ENCODE assay signal across 8 cellular contexts in genomic region chr22:37804886-37805857, GRCh38. TPM values are rescaled to one million over a fixed set of nuclear protein-coding genes. Genes with fewer than 3 reads are reported as not detected.
DNase-seq lines count a peak whose midpoint lies in the region; ATAC-seq and TF ChIP-seq lines count a peak whose summit lies in the region.

No MANE protein-coding gene starts in this region.

- no peaks in the 10 kb centered on the region for H3K36me3 Mint-ChIP-seq in WTC11

- ATAC-seq in WTC11 (peak; percentile 1; the same call in 1 of the 2 replicates), HG02571 (IDR thresholded peaks at IDR 0.05; ENCODE audit: unreplicated experiment) (no peak), GM19328 (IDR thresholded peaks at IDR 0.05; ENCODE audit: unreplicated experiment) (no peak)

- H3K27ac Mint-ChIP-seq in WTC11 = peak overlapping the region; percentile 12; the same call in 1 of the 2 replicates

- peak overlapping the region; percentile 84 for H3K4me3 Mint-ChIP-seq in WTC11

- DNase-seq in EL = peak; percentile 88
- DNase-seq in NCI-H1694 (lab: John Stamatoyannopoulos, UW) = peak; percentile 62
- peak; percentile 85 for DNase-seq in WTC11 (ENCODE audit: low spot score)
- peak; percentile 85 to 89 for DNase-seq in cardiac fibroblast (ENCODE audit: low read depth in 2 of 2)
- peak; percentile 83 for DNase-seq in iPS-NIHi11 (ENCODE audit: low spot score)
- DNase-seq in skeletal muscle cell (ENCODE audit: low read depth) = no peak

- peak overlapping the region; percentile 45 to 78 for H3K4me3 ChIP-seq in cardiac fibroblast (replicated peaks in 1 of 2; ENCODE audit: low read depth in 2 of 2, low read length in 2 of 2)
- peak overlapping the region; percentile 75 for H3K4me3 ChIP-seq in skeletal muscle cell (ENCODE audit: low read depth, low read length)

- no peak for TF ChIP-seq CTCF in WTC11 (IDR thresholded peaks at IDR 0.05)
- TF ChIP-seq CTCF in cardiac fibroblast (IDR thresholded peaks at IDR 0.05; ENCODE audit: low read depth, low read length) = no peak

- POLR2A ChIA-PET in WTC11 (lab: Charles Lee) = interaction anchor here (0.6 to 1.6 kb wide), 5 partner anchors 13 to 130 kb away, joined by 3 to 6 read pairs (median 5); partner anchors contain the start of genes ANKRD54 and LGALS1

- no peaks in the 10 kb centered on the region for H3K9me3 Mint-ChIP-seq in WTC11

- peaks cover 77% of the 10 kb centered on the region for H3K27me3 Mint-ChIP-seq in WTC11 (ENCODE audit: low read depth)

- peaks cover 41% of the 10 kb centered on the region for H3K4me1 Mint-ChIP-seq in WTC11

- CTCF ChIA-PET in WTC11 (lab: Charles Lee) = interaction anchor here (0.8 to 1.1 kb wide), 2 partner anchors 12 to 203 kb away, joined by 3 to 5 read pairs; no protein-coding TSS in a partner anchor

TF ChIP-seq in WTC11, 78 proteins besides CTCF, POLR2A, EP300 and RAD21 (continues in another document):
- TF ChIP-seq TCF7 (CRISPR knock-in tag; IDR thresholded peaks at IDR 0.05; ENCODE audit: low read depth) (0 out of 2 replicates have a peak, but pooled peaks have one; percentile 52), ARID4B (CRISPR knock-in tag; IDR thresholded peaks at IDR 0.05; ENCODE audit: borderline replicate concordance) (peak; percentile 23; the same call in 1 of the 2 replicates), ZBTB43 (CRISPR knock-in tag; IDR thresholded peaks at IDR 0.05) (0 out of 2 replicates have a peak, but pooled peaks have one; percentile 23), OVOL2 (CRISPR knock-in tag; IDR thresholded peaks at IDR 0.05; ENCODE audit: borderline replicate concordance) (no peak), E2F5 (CRISPR knock-in tag; IDR thresholded peaks at IDR 0.05) (peak; percentile 46; the same call in 1 of the 2 replicates), SP1 (CRISPR knock-in tag; conservative IDR thresholded peaks at IDR 0.05) (peak; percentile 60), CREB1 (CRISPR knock-in tag; IDR thresholded peaks at IDR 0.05) (no peak), JAZF1 (CRISPR knock-in tag; IDR thresholded peaks at IDR 0.05) (no peak), TEAD1 (CRISPR knock-in tag; IDR thresholded peaks at IDR 0.05) (peak; percentile 22; the same call in 1 of the 2 replicates), ZNF317 (CRISPR knock-in tag; IDR thresholded peaks at IDR 0.05; ENCODE audit: borderline replicate concordance, low read depth) (peak; percentile 47; the same call in 1 of the 2 replicates), ERG (CRISPR knock-in tag; IDR thresholded peaks at IDR 0.05) (no peak), PRDM15 (CRISPR knock-in tag; IDR thresholded peaks at IDR 0.05) (no peak), ZNF423 (CRISPR knock-in tag; IDR thresholded peaks at IDR 0.05) (no peak)

RNA-seq across cellular contexts. Expression of gene GCAT, which starts 2.6 kb away (rescaled TPM):
- 33.0 to 36.4 TPM (median 36.3 TPM) in 3 replicates for total RNA-seq in WTC11 (2021)

RNA-seq across cellular contexts. Expression of gene GALR3, which starts 18.0 kb away (rescaled TPM):
- total RNA-seq in WTC11 (2021) = 0.69 to 0.89 TPM (median 0.79 TPM) in 3 replicates

RNA-seq across cellular contexts. Expression of gene ANKRD54, which starts 39.0 kb away (rescaled TPM):
- 17.1 to 19.1 TPM (median 17.9 TPM) in 3 replicates for total RNA-seq in WTC11 (2021)

RNA-seq across cellular contexts. Expression of gene EIF3L, which starts 44.0 kb away (rescaled TPM):
- total RNA-seq in WTC11 (2021) = 611 to 645 TPM (median 645 TPM) in 3 replicates
